In genomic region chr2:29010946-29011649, GRCh38 we compare ENCODE assay signal across 9 cellular contexts. TPM values are rescaled to one million over a fixed set of nuclear protein-coding genes. Genes with fewer than 3 reads are reported as not detected.
DNase-seq lines count a peak whose midpoint lies in the region; ATAC-seq and TF ChIP-seq lines count a peak whose summit lies in the region.
"Had no signal": no experiment of that assay in that cellular context is flagged by ENCODE, and none has a peak within 500 bp of the region (broad histone marks: within the 10 kb centered on the region; RNA-seq: fewer than 3 reads in every experiment).

No MANE protein-coding gene starts in this region.

- DNase-seq in NCI-H146 (lab: John Stamatoyannopoulos, UW) = peak; percentile 62
- peak; percentile 36 for DNase-seq in activated gamma-delta T cell treated with anti-CD3 and anti-CD28 coated beads, Interleukin-2, amount 50 U/mL, for 16 hours (ENCODE audit: low read depth)
- peak; percentile 86 for DNase-seq in immature natural killer cell
- peak in 5 of 6 experiments; percentile 27 to 68 (median 36) for DNase-seq in stimulated activated naive CD4-positive, alpha-beta T cell (lab: John Stamatoyannopoulos, UW)
- DNase-seq in cerebellar cortex (ENCODE audit: low spot score) = no peak
- no peak for DNase-seq in osteocyte (ENCODE audit: extremely low spot score, unreplicated experiment)
- no peak for DNase-seq in putamen (ENCODE audit: low spot score)

- H3K27ac Mint-ChIP-seq in immature natural killer cell (peak overlapping the region; percentile 99 to 100 (median 100)), osteocyte (ENCODE audit: unreplicated experiment) (no peak overlapping the region)

- H3K36me3 Mint-ChIP-seq in immature natural killer cell (no peaks in the 10 kb centered on the region), osteocyte (ENCODE audit: unreplicated experiment) (no peaks in the 10 kb centered on the region)

- H3K4me1 Mint-ChIP-seq in immature natural killer cell = peaks cover 76 to 77% of the 10 kb centered on the region in 2 donors
- peaks cover 33% of the 10 kb centered on the region for H3K4me1 Mint-ChIP-seq in osteocyte (ENCODE audit: unreplicated experiment)

- H3K4me3 Mint-ChIP-seq in immature natural killer cell = peak overlapping the region; percentile 87 to 95 (median 93)
- H3K4me3 Mint-ChIP-seq in osteocyte (ENCODE audit: unreplicated experiment) = no peak overlapping the region

- H3K9me3 Mint-ChIP-seq in immature natural killer cell = no peaks in the 10 kb centered on the region
- H3K9me3 Mint-ChIP-seq in osteocyte (ENCODE audit: unreplicated experiment) = no peaks in the 10 kb centered on the region

- H3K27me3 Mint-ChIP-seq in immature natural killer cell (ENCODE audit: low read depth in 3 of 3) = peaks cover 22 to 54% (median 39%) of the 10 kb centered on the region in 3 donors
- H3K27me3 Mint-ChIP-seq in osteocyte (ENCODE audit: unreplicated experiment) = no peaks in the 10 kb centered on the region

- ATAC-seq in HG03097 (IDR thresholded peaks at IDR 0.05; ENCODE audit: low FRiP score, unreplicated experiment) = no peak

- no peak for TF ChIP-seq CTCF in osteocyte (IDR thresholded peaks at IDR 0.05)

RNA-seq across cellular contexts. Expression of gene TOGARAM2, which starts 30.0 kb away (rescaled TPM):
- polyA plus RNA-seq in immature natural killer cell = 10 to 100 TPM in 1 of 3 donors, 1 to 10 TPM in 2; 3.1 to 13.0 (median 9.5) TPM
- not detected in 2 replicates for total RNA-seq in osteocyte
- total RNA-seq: epithelial cell of proximal tubule had no signal

Comparison
In these comparisons a context has a peak if more than half of its experiments do, and no peak if none do; other contexts are left out.
1. DNase-seq: peak in NCI-H146 (single experiment), activated gamma-delta T cell treated with anti-CD3 and anti-CD28 coated beads, Interleukin-2, amount 50 U/mL, for 16 hours (single experiment), immature natural killer cell (3 of 3) and stimulated activated naive CD4-positive, alpha-beta T cell (5 of 6); none in cerebellar cortex (single experiment), osteocyte (single experiment) and putamen (single experiment).